In the genomic region with DNA sequence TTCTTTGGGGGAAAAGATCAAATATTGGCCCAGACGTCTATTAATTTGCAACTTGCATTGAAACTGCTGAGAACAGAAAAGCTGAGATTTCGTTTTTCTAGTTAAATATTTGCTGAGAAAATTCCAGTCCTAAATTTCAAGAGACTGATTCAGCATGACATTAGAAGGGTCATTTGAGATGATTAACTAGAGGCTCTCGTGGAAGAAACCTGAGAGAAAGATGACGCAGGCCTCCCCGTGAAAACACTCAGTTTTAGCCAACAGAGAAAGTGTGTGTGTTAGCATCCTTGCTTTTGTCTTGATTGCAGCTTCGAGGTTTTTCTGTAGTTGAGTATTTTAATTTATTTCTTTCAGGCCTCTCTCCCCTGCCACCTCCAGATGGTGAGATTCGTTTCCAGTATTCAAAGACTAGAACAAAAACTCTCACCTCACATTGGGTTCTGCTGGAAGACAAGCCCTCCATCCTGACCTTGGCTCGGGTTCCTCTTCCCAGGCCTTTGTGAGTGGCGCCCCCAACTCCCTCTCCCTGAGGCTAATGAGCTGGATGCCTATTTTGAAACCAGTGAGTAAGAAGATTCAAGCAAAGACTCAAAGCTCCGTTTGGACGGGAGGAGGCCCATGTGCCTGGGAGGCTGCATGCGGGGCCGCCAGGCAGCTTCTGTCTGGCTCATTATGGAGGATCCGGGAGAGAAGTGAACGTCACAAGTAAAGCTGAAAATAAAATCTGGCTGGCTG, we compare ENCODE assay signal across 2 cellular contexts.
TF ChIP-seq lines count a peak whose summit lies in the region.

No MANE protein-coding gene starts in this region.

TF ChIP-seq in WTC11, 78 proteins besides CTCF, POLR2A, EP300 and RAD21 (continues in another document):
- TF ChIP-seq FOXJ3 (CRISPR knock-in tag; IDR thresholded peaks at IDR 0.05; ENCODE audit: borderline replicate concordance) (no peak), ZMAT4 (CRISPR knock-in tag; IDR thresholded peaks at IDR 0.05) (no peak), ATF2 (CRISPR knock-in tag; IDR thresholded peaks at IDR 0.05; ENCODE audit: borderline replicate concordance, low read depth) (no peak), ZBTB21 (CRISPR knock-in tag; IDR thresholded peaks at IDR 0.05; ENCODE audit: borderline replicate concordance) (no peak), TEAD1 (CRISPR knock-in tag; IDR thresholded peaks at IDR 0.05) (no peak), E2F1 (CRISPR knock-in tag; IDR thresholded peaks at IDR 0.05) (no peak), RELA (CRISPR knock-in tag; IDR thresholded peaks at IDR 0.05; ENCODE audit: borderline replicate concordance) (no peak), FOXP1 (CRISPR knock-in tag; IDR thresholded peaks at IDR 0.05; ENCODE audit: borderline replicate concordance) (no peak), SMAD3 (CRISPR knock-in tag; IDR thresholded peaks at IDR 0.05; ENCODE audit: borderline replicate concordance) (no peak), GABPB1 (CRISPR knock-in tag; IDR thresholded peaks at IDR 0.05) (no peak), JAZF1 (CRISPR knock-in tag; IDR thresholded peaks at IDR 0.05) (no peak), TCF7 (CRISPR knock-in tag; IDR thresholded peaks at IDR 0.05; ENCODE audit: low read depth) (no peak), AR (CRISPR knock-in tag; IDR thresholded peaks at IDR 0.05) (no peak), E2F4 (CRISPR knock-in tag; IDR thresholded peaks at IDR 0.05; ENCODE audit: borderline replicate concordance, low read depth) (no peak)
- TF ChIP-seq, protein P1, sequence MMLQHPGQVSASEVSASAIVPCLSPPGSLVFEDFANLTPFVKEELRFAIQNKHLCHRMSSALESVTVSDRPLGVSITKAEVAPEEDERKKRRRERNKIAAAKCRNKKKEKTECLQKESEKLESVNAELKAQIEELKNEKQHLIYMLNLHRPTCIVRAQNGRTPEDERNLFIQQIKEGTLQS (CRISPR knock-in tag; conservative IDR thresholded peaks at IDR 0.05): no peak
- TF ChIP-seq, protein P2, sequence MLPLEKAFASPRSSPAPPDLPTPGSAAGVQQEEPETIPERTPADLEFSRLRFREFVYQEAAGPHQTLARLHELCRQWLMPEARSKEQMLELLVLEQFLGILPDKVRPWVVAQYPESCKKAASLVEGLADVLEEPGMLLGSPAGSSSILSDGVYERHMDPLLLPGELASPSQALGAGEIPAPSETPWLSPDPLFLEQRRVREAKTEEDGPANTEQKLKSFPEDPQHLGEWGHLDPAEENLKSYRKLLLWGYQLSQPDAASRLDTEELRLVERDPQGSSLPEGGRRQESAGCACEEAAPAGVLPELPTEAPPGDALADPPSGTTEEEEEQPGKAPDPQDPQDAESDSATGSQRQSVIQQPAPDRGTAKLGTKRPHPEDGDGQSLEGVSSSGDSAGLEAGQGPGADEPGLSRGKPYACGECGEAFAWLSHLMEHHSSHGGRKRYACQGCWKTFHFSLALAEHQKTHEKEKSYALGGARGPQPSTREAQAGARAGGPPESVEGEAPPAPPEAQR (CRISPR knock-in tag; IDR thresholded peaks at IDR 0.05): no peak

TF ChIP-seq in HepG2, 621 proteins besides CTCF, POLR2A, EP300 and RAD21:
- TF ChIP-seq E2F2 (CRISPR knock-in tag; IDR thresholded peaks at IDR 0.05; ENCODE audit: borderline replicate concordance): no peak
- TF ChIP-seq USF2 (IDR thresholded peaks at IDR 0.05; ENCODE audit: low read depth, low read length): no peak
- no peak for TF ChIP-seq USF2 (CRISPR knock-in tag; IDR thresholded peaks at IDR 0.05; ENCODE audit: borderline replicate concordance)
- no peak for TF ChIP-seq ZNF562 (CRISPR knock-in tag; IDR thresholded peaks at IDR 0.05; ENCODE audit: borderline replicate concordance)
- no peak for TF ChIP-seq NFKB2 (CRISPR knock-in tag; IDR thresholded peaks at IDR 0.05; ENCODE audit: borderline replicate concordance)
- no peak for TF ChIP-seq REST (IDR thresholded peaks at IDR 0.05; ENCODE audit: borderline replicate concordance in 1 of 2, low read depth in 1 of 2, low read length in 2 of 2)
- TF ChIP-seq HMGA1 (CRISPR knock-in tag; conservative IDR thresholded peaks at IDR 0.05): no peak
- TF ChIP-seq, protein P3, sequence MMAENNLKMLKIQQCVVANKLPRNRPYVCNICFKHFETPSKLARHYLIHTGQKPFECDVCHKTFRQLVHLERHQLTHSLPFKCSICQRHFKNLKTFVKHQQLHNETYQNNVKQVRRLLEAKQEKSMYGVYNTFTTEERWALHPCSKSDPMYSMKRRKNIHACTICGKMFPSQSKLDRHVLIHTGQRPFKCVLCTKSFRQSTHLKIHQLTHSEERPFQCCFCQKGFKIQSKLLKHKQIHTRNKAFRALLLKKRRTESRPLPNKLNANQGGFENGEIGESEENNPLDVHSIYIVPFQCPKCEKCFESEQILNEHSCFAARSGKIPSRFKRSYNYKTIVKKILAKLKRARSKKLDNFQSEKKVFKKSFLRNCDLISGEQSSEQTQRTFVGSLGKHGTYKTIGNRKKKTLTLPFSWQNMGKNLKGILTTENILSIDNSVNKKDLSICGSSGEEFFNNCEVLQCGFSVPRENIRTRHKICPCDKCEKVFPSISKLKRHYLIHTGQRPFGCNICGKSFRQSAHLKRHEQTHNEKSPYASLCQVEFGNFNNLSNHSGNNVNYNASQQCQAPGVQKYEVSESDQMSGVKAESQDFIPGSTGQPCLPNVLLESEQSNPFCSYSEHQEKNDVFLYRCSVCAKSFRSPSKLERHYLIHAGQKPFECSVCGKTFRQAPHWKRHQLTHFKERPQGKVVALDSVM (CRISPR knock-in tag; IDR thresholded peaks at IDR 0.05): no peak
- no peak for TF ChIP-seq PAX8 (CRISPR knock-in tag; IDR thresholded peaks at IDR 0.05; ENCODE audit: borderline replicate concordance)
- TF ChIP-seq PHF20 (CRISPR knock-in tag; IDR thresholded peaks at IDR 0.05): no peak
- no peak for TF ChIP-seq LCORL (IDR thresholded peaks at IDR 0.05)
- TF ChIP-seq LCORL (CRISPR knock-in tag; IDR thresholded peaks at IDR 0.05): no peak
- no peak for TF ChIP-seq RFX1 (IDR thresholded peaks at IDR 0.05)
- TF ChIP-seq CENPT (CRISPR knock-in tag; IDR thresholded peaks at IDR 0.05; ENCODE audit: low read depth): no peak
- TF ChIP-seq MED13 (CRISPR knock-in tag; IDR thresholded peaks at IDR 0.05): no peak
- no peak for TF ChIP-seq ZNF670 (CRISPR knock-in tag; IDR thresholded peaks at IDR 0.05; ENCODE audit: borderline replicate concordance)
- TF ChIP-seq NFE2 (CRISPR knock-in tag; IDR thresholded peaks at IDR 0.05): no peak
- no peak for TF ChIP-seq NR0B2 (CRISPR knock-in tag; IDR thresholded peaks at IDR 0.05)
- TF ChIP-seq ZBTB7B (CRISPR knock-in tag; IDR thresholded peaks at IDR 0.05): no peak
